In genomic region chr1:35708952-35709351, GRCh38 we compare ENCODE assay signal across 10 cellular contexts. TPM values are rescaled to one million over a fixed set of nuclear protein-coding genes. Genes with fewer than 3 reads are reported as not detected.
DNase-seq lines count a peak whose midpoint lies in the region; ATAC-seq and TF ChIP-seq lines count a peak whose summit lies in the region.
"Had no signal": no experiment of that assay in that cellular context is flagged by ENCODE, and none has a peak within 500 bp of the region (broad histone marks: within the 10 kb centered on the region; RNA-seq: fewer than 3 reads in every experiment).

No MANE protein-coding gene starts in this region.

- H3K4me1 Mint-ChIP-seq in activated naive CD4-positive, alpha-beta T cell treated with anti-CD3 and anti-CD28 coated beads, Interleukin-2, amount 10 ng/mL, durations not matched to agents 7 days and 5 days = peaks cover 16% of the 10 kb centered on the region
- H3K4me1 Mint-ChIP-seq in T-cell (peaks cover 17 to 19% (median 18%) of the 10 kb centered on the region in 3 donors), glutamatergic neuron (ENCODE audit: low read depth, unreplicated experiment) (peaks cover 12% of the 10 kb centered on the region)
- H3K4me1 Mint-ChIP-seq in stimulated activated naive CD8-positive, alpha-beta T cell treated with anti-CD3 and anti-CD28 coated beads, Interleukin-15, amount 100 ng/mL, for 72 hours = peaks cover 17% of the 10 kb centered on the region

- CTCF ChIA-PET in activated naive CD4-positive, alpha-beta T cell treated with anti-CD3 and anti-CD28 coated beads, Interleukin-2, amount 10 ng/mL, durations not matched to agents 7 days and 5 days (lab: Charles Lee) = no interaction called here
- CTCF ChIA-PET in T-cell (lab: Charles Lee) = no interaction called here

- no peak for TF ChIP-seq CTCF in glutamatergic neuron (IDR thresholded peaks at IDR 0.05; ENCODE audit: partially characterized antibody, unreplicated experiment)
- TF ChIP-seq CTCF in left lung (IDR thresholded peaks at IDR 0.05) = no peak

- ATAC-seq in activated naive CD4-positive, alpha-beta T cell treated with anti-CD3 and anti-CD28 coated beads, Interleukin-2, amount 50 U/mL, for 72 hours = no peak
- ATAC-seq in T-cell (replicated peaks in 1 of 4) = no peak
- no peak for ATAC-seq in stimulated activated naive CD8-positive, alpha-beta T cell treated with anti-CD3 and anti-CD28 coated beads, Interleukin-15, amount 100 ng/mL, for 72 hours
- no peak for ATAC-seq in left lung
- no peak for ATAC-seq in left colon

- no peaks in the 10 kb centered on the region for H3K9me3 Mint-ChIP-seq in activated naive CD4-positive, alpha-beta T cell treated with anti-CD3 and anti-CD28 coated beads, Interleukin-2, amount 10 ng/mL, durations not matched to agents 7 days and 5 days
- no peaks in the 10 kb centered on the region for H3K9me3 Mint-ChIP-seq in activated naive CD4-positive, alpha-beta T cell treated with anti-CD3 and anti-CD28 coated beads, Interleukin-2, amount 50 U/mL, for 72 hours
- H3K9me3 Mint-ChIP-seq in T-cell (no peaks in the 10 kb centered on the region), glutamatergic neuron (ENCODE audit: unreplicated experiment) (peaks cover 12% of the 10 kb centered on the region)
- H3K9me3 Mint-ChIP-seq in stimulated activated naive CD8-positive, alpha-beta T cell treated with anti-CD3 and anti-CD28 coated beads, Interleukin-15, amount 100 ng/mL, for 72 hours = no peaks in the 10 kb centered on the region

- peak overlapping the region; percentile 58 for H3K4me3 Mint-ChIP-seq in activated naive CD4-positive, alpha-beta T cell treated with anti-CD3 and anti-CD28 coated beads, Interleukin-2, amount 10 ng/mL, durations not matched to agents 7 days and 5 days
- H3K4me3 Mint-ChIP-seq in T-cell (peak overlapping the region; percentile 65 to 90 (median 69)), glutamatergic neuron (ENCODE audit: unreplicated experiment) (peak overlapping the region; percentile 83)
- H3K4me3 Mint-ChIP-seq in stimulated activated naive CD8-positive, alpha-beta T cell treated with anti-CD3 and anti-CD28 coated beads, Interleukin-15, amount 100 ng/mL, for 72 hours = peak overlapping the region; percentile 67 to 76

- DNase-seq in activated naive CD4-positive, alpha-beta T cell treated with anti-CD3 and anti-CD28 coated beads, Interleukin-2, amount 10 ng/mL, durations not matched to agents 7 days and 5 days = no peak
- no peak for DNase-seq in activated naive CD4-positive, alpha-beta T cell treated with anti-CD3 and anti-CD28 coated beads, Interleukin-2, amount 50 U/mL, for 72 hours (ENCODE audit: low spot score in 2 of 2)
- DNase-seq in T-cell (no peak), glutamatergic neuron (no peak), AG20443 (ENCODE audit: low spot score) (no peak), left lung (no peak), left colon (no peak)
- no peak for DNase-seq in stimulated activated naive CD8-positive, alpha-beta T cell treated with anti-CD3 and anti-CD28 coated beads, Interleukin-15, amount 100 ng/mL, for 72 hours
- DNase-seq: NCI-H1417 treated with DMSO at 0.1 percent for 48 hours; stimulated activated CD4-positive, alpha-beta T cell treated with anti-CD3 and anti-CD28 coated beads, Interleukin-2, amount 100 ng/mL, for 48 hours had no signal

- peaks cover 0 to 10% of the 10 kb centered on the region in 2 donors for H3K36me3 ChIP-seq in left lung

- intact Hi-C loops in left lung (cut with DNase I) (no loop called here), left colon (cut with DNase I, micrococcal nuclease) (no loop called here)

- no peaks in the 10 kb centered on the region for H3K36me3 Mint-ChIP-seq in activated naive CD4-positive, alpha-beta T cell treated with anti-CD3 and anti-CD28 coated beads, Interleukin-2, amount 10 ng/mL, durations not matched to agents 7 days and 5 days
- peaks cover 6 to 7% of the 10 kb centered on the region in 2 donors for H3K36me3 Mint-ChIP-seq in activated naive CD4-positive, alpha-beta T cell treated with anti-CD3 and anti-CD28 coated beads, Interleukin-2, amount 50 U/mL, for 72 hours
- H3K36me3 Mint-ChIP-seq in T-cell (no peaks in the 10 kb centered on the region), glutamatergic neuron (ENCODE audit: unreplicated experiment) (no peaks in the 10 kb centered on the region)

- no peaks in the 10 kb centered on the region for H3K9me3 ChIP-seq in left lung

- peaks cover 11 to 49% of the 10 kb centered on the region in 2 donors for H3K27me3 ChIP-seq in left lung

- no peak overlapping the region for H3K27ac Mint-ChIP-seq in activated naive CD4-positive, alpha-beta T cell treated with anti-CD3 and anti-CD28 coated beads, Interleukin-2, amount 10 ng/mL, durations not matched to agents 7 days and 5 days
- no peak overlapping the region for H3K27ac Mint-ChIP-seq in activated naive CD4-positive, alpha-beta T cell treated with anti-CD3 and anti-CD28 coated beads, Interleukin-2, amount 50 U/mL, for 72 hours
- H3K27ac Mint-ChIP-seq in T-cell (no peak overlapping the region), glutamatergic neuron (ENCODE audit: unreplicated experiment) (peak overlapping the region; percentile 94)
- no peak overlapping the region for H3K27ac Mint-ChIP-seq in stimulated activated naive CD8-positive, alpha-beta T cell treated with anti-CD3 and anti-CD28 coated beads, Interleukin-15, amount 100 ng/mL, for 72 hours

- POLR2A ChIA-PET in T-cell (lab: Charles Lee) = interaction anchor here in 1 of 2 donors (0.6 kb wide), 1 partner anchor 186 kb away, joined by 5 read pairs; no protein-coding TSS in a partner anchor

- peaks cover 67% of the 10 kb centered on the region for H3K27me3 Mint-ChIP-seq in activated naive CD4-positive, alpha-beta T cell treated with anti-CD3 and anti-CD28 coated beads, Interleukin-2, amount 10 ng/mL, durations not matched to agents 7 days and 5 days
- H3K27me3 Mint-ChIP-seq in T-cell (peaks cover 34 to 35% of the 10 kb centered on the region in 2 donors), glutamatergic neuron (ENCODE audit: unreplicated experiment) (peaks cover 15% of the 10 kb centered on the region)
- H3K27me3 Mint-ChIP-seq in stimulated activated naive CD8-positive, alpha-beta T cell treated with anti-CD3 and anti-CD28 coated beads, Interleukin-15, amount 100 ng/mL, for 72 hours = peaks cover 54% of the 10 kb centered on the region

- H3K4me3 ChIP-seq in left lung = no peak overlapping the region

- H3K4me1 ChIP-seq in left lung = peaks cover 0 to 14% of the 10 kb centered on the region in 2 donors

- H3K27ac ChIP-seq in left lung = no peak overlapping the region

RNA-seq across cellular contexts. Expression of gene C1orf216, which starts 9.7 kb away (rescaled TPM):
- total RNA-seq in activated naive CD4-positive, alpha-beta T cell treated with anti-CD3 and anti-CD28 coated beads, Interleukin-2, amount 50 U/mL, for 72 hours = 10 to 100 TPM; 14.2 to 17.4 TPM
- total RNA-seq in T-cell = 10 to 100 TPM in 1 of 5 donors, 1 to 10 TPM in 4; 4.1 to 10.7 (median 7.3) TPM
- 21.6 TPM for total RNA-seq in glutamatergic neuron (ENCODE audit: unreplicated experiment)
- 10 to 100 TPM; 15.3 to 16.1 TPM for total RNA-seq in left lung
- total RNA-seq in left colon = 1 to 10 TPM; 1.9 to 3.1 TPM
